Comparison of ENCODE assay signal across 2 cellular contexts in the genomic region with DNA sequence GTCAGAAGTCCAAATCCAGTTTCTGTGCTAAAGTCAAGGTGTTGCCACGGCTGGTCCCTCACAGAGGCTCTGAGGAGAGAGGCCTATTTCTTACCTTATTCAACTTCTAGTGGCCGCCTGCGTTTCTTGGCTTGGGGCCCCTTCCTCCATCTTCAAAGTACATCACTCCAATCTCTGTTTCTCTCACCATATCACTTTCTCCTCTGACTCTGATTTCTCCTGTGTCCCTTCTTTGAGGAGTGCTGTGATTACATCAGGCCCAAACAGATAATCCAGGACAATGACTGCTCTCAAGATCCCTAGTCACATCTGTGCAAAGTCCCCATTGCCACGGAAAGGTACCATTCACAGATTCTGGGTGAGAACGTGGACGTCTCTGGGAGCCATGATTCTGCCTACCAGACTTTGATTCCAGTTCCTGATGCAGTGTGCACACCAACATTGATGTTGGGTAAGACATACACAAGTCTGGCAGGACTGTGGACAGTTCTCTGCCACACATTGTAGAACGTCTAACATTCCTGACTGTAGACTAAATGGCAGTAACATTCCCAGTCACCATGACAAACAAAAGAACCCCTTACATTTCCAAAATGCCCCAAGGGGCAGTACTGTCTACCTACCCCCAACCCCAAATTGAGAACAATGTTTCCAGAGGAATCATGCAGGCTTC.
A peak's percentile ranks its signal among the peaks of the same experiment; 100 is the strongest.
TF ChIP-seq lines count a peak whose summit lies in the region.

No MANE protein-coding gene starts in this region.

TF ChIP-seq in HEK293, 187 proteins besides CTCF, POLR2A, EP300 and RAD21:
- TF ChIP-seq ZNF623 (tag by site-specific recombination; IDR thresholded peaks at IDR 0.05) (no peak), ZNF423 (tag by site-specific recombination; IDR thresholded peaks at IDR 0.05) (no peak)
- TF ChIP-seq, protein P1, sequence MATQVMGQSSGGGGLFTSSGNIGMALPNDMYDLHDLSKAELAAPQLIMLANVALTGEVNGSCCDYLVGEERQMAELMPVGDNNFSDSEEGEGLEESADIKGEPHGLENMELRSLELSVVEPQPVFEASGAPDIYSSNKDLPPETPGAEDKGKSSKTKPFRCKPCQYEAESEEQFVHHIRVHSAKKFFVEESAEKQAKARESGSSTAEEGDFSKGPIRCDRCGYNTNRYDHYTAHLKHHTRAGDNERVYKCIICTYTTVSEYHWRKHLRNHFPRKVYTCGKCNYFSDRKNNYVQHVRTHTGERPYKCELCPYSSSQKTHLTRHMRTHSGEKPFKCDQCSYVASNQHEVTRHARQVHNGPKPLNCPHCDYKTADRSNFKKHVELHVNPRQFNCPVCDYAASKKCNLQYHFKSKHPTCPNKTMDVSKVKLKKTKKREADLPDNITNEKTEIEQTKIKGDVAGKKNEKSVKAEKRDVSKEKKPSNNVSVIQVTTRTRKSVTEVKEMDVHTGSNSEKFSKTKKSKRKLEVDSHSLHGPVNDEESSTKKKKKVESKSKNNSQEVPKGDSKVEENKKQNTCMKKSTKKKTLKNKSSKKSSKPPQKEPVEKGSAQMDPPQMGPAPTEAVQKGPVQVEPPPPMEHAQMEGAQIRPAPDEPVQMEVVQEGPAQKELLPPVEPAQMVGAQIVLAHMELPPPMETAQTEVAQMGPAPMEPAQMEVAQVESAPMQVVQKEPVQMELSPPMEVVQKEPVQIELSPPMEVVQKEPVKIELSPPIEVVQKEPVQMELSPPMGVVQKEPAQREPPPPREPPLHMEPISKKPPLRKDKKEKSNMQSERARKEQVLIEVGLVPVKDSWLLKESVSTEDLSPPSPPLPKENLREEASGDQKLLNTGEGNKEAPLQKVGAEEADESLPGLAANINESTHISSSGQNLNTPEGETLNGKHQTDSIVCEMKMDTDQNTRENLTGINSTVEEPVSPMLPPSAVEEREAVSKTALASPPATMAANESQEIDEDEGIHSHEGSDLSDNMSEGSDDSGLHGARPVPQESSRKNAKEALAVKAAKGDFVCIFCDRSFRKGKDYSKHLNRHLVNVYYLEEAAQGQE (tag by site-specific recombination; IDR thresholded peaks at IDR 0.05): peak; percentile 86

TF ChIP-seq in K562, 482 proteins besides CTCF, POLR2A, EP300 and RAD21:
- TF ChIP-seq KDM1A (IDR thresholded peaks at IDR 0.05) (peak; percentile 71 to 77; a peak in 3 of 4 replicates), ZFP1 (CRISPR knock-in tag; IDR thresholded peaks at IDR 0.05) (no peak)
TF ChIP-seq in K562: peak in this region for 1.
